In the genomic region with DNA sequence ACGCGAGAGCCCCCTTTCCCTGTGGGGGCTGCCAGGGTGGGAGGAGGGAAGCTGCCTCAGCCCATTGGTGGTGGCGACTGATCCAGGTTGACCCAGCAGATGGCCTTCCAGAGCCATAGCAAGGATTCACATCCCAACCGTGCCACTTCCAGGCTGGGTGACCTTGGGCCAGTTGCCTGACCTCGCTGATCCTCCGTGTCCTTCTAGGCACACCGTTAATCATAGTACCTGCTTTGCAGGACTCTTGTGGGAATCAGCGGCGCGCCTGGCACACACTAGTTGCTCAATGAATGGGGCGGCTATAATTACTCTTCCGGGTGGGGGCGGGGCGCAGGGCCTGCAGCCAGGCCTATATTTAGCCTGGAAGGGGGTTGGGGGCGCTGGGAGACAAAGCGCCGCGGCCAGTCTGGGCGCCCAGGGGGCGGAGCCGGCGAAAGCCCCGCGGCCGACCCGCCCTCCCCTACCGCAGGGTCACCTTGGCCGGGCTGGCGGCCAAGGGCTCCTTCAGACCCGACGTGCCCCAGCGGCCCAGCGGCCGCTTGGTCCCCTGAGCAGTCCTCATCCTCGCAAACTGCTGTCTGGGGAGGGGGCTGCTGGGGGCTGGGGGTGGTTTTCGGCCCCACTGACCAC, we compare ENCODE assay signal across 9 cellular contexts. TPM values are rescaled to one million over a fixed set of nuclear protein-coding genes. Genes with fewer than 3 reads are reported as not detected.
DNase-seq lines count a peak whose midpoint lies in the region; FAIRE-seq lines count a peak whose summit lies in the region.
"Had no signal": no experiment of that assay in that cellular context is flagged by ENCODE, and none has a peak within 500 bp of the region (broad histone marks: within the 10 kb centered on the region; RNA-seq: fewer than 3 reads in every experiment).

No MANE protein-coding gene starts in this region.

- H3K9ac ChIP-seq in iPS-20b (ENCODE audit: low read depth, low read length): peak overlapping the region; percentile 76; the same call in 1 of the 2 replicates

- FAIRE-seq in small intestine (lab: Jason Lieb, UNC): no peak
- FAIRE-seq: G401.6 had no signal

- no peaks in the 10 kb centered on the region for H3K27me3 ChIP-seq in iPS-20b (ENCODE audit: insufficient read depth, low read length)
- H3K27me3 ChIP-seq in small intestine (ENCODE audit: control insufficient read depth in 2 of 2, insufficient read depth in 2 of 2, low read length in 2 of 2): no peaks in the 10 kb centered on the region

- DNase-seq in NCI-H82 (lab: John Stamatoyannopoulos, UW): peak; percentile 46
- DNase-seq in NCI-H82 treated with DMSO at 0.1 percent for 48 hours (lab: John Stamatoyannopoulos, UW; ENCODE audit: unreplicated experiment): no peak
- DNase-seq in NOMO-1 treated with dmso at 0.1 percent for 144 hours (lab: John Stamatoyannopoulos, UW; ENCODE audit: unreplicated experiment): peak; percentile 56
- peak; percentile 78 for DNase-seq in amniotic epithelial cell (ENCODE audit: low read depth)
- peak; percentile 49 for DNase-seq in small intestine
- no peak for DNase-seq in NCI-H2081 treated with DMSO at 0.1 percent for 48 hours (lab: John Stamatoyannopoulos, UW)
- DNase-seq in GM19238 (ENCODE audit: insufficient read length, low spot score): no peak

- H3K27ac ChIP-seq in iPS-20b (ENCODE audit: low read length) (peak overlapping the region; percentile 38), small intestine (ENCODE audit: low read depth in 1 of 2, low read length in 1 of 2) (peak overlapping the region in 1 of 2 donors; percentile 47)

- H3K9me3 ChIP-seq in iPS-20b (ENCODE audit: insufficient read depth, low read depth, low read length): no peaks in the 10 kb centered on the region
- H3K9me3 ChIP-seq in small intestine (ENCODE audit: control insufficient read depth, low read depth): no peaks in the 10 kb centered on the region

- H3K4me1 ChIP-seq in iPS-20b (ENCODE audit: insufficient read depth, low read length) (peaks cover 12% of the 10 kb centered on the region; the same call in 1 of the 2 replicates), small intestine (ENCODE audit: control insufficient read depth in 2 of 2, insufficient read depth in 1 of 2, low read depth in 1 of 2, low read length in 1 of 2) (no peaks in the 10 kb centered on the region)

- 6 to 8% (median 7%) methylated on average over 26 to 36 of the region's 36 CpGs for WGBS in small intestine, 3 donors

- H3K4me3 ChIP-seq in iPS-20b (ENCODE audit: low read length): peak overlapping the region; percentile 69
- peak overlapping the region in 1 of 2 donors; percentile 31 for H3K4me3 ChIP-seq in small intestine (ENCODE audit: low read depth in 1 of 2, low read length in 2 of 2)

- no peaks in the 10 kb centered on the region for H3K36me3 ChIP-seq in iPS-20b (ENCODE audit: insufficient read depth, low read depth, low read length)
- H3K36me3 ChIP-seq in small intestine (ENCODE audit: control insufficient read depth in 2 of 2, insufficient read depth in 2 of 2, low read length in 2 of 2): no peaks in the 10 kb centered on the region

RNA-seq across cellular contexts. Expression of a gene that starts 5.1 kb away (rescaled TPM):
- polyA plus RNA-seq in small intestine: 10 to 100 TPM in 2 of 3 donors, 1 to 10 TPM in 1; 7.8 to 63.5 (median 20.4) TPM

RNA-seq across cellular contexts. Expression of a gene that starts 8.7 kb away (rescaled TPM):
- polyA plus RNA-seq in small intestine: not detected

RNA-seq across cellular contexts. Expression of a gene that starts 9.1 kb away (rescaled TPM):
- under 1 TPM in 2 of 3 donors, not detected in 1; 0.06 to 0.22 TPM for polyA plus RNA-seq in small intestine

RNA-seq across cellular contexts. Expression of a gene that starts 30.9 kb away (rescaled TPM):
- polyA plus RNA-seq in small intestine: under 1 TPM in 1 of 3 donors, not detected in 2; 0.04 TPM

RNA-seq across cellular contexts. Expression of a gene that starts 36.8 kb away (rescaled TPM):
- polyA plus RNA-seq in small intestine: 10 to 100 TPM; 28.1 to 89.2 (median 71.8) TPM

Comparison
In these comparisons a context has a peak if more than half of its experiments do, and no peak if none do; other contexts are left out.
1. DNase-seq: peak in NCI-H82 (single experiment), NOMO-1 treated with dmso at 0.1 percent for 144 hours (single experiment), amniotic epithelial cell (single experiment) and small intestine (single experiment); none in NCI-H82 treated with DMSO at 0.1 percent for 48 hours (single experiment), NCI-H2081 treated with DMSO at 0.1 percent for 48 hours (single experiment) and GM19238 (single experiment).